In the genomic region with DNA sequence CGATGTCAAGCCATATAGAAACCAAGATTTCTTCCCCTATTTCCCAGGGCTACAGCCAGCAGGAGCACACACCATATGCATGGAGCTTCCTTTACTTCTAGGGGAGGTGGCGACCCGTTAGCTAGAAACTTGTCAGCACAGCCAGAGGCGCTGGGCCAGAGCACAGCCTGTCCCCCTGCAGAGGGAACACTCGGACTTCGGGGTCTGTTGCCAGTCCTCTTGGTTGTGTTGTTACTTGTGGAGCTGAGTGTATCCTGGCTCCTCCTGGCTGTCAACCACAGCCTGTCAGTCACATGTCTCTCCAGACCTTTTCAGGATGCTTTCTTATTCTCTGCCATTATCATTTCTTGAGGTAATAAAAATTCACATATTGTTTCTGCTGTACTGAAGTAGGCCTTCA, we compare ENCODE assay signal across 9 cellular contexts. TPM values are rescaled to one million over a fixed set of nuclear protein-coding genes. Genes with fewer than 3 reads are reported as not detected.
A peak's percentile ranks its signal among the peaks of the same experiment; 100 is the strongest.
DNase-seq lines count a peak whose midpoint lies in the region; ATAC-seq and TF ChIP-seq lines count a peak whose summit lies in the region.
"Had no signal": no experiment of that assay in that cellular context is flagged by ENCODE, and none has a peak within 500 bp of the region (broad histone marks: within the 10 kb centered on the region; RNA-seq: fewer than 3 reads in every experiment).

No MANE protein-coding gene starts in this region.

- no peak for DNase-seq in activated CD8-positive, alpha-beta memory T cell treated with anti-CD3 and anti-CD28 coated beads, Interleukin-2, amount 10 ng/mL, durations not matched to agents 7 days and 5 days
- DNase-seq in activated CD8-positive, alpha-beta memory T cell treated with anti-CD3 and anti-CD28 coated beads, Interleukin-2, amount 50 U/mL, for 48 hours, result no peak
- no peak for DNase-seq in mesothelial cell of epicardium (ENCODE audit: low spot score in 2 of 2, unreplicated experiment in 2 of 2)
- no peak for DNase-seq in tibial nerve (ENCODE audit: low spot score in 2 of 2)
- no peak for DNase-seq in NCI-H2171 treated with DMSO at 0.1 percent for 48 hours (lab: John Stamatoyannopoulos, UW)
- DNase-seq in RKO (ENCODE audit: low spot score), result no peak

- H3K27ac Mint-ChIP-seq in activated CD8-positive, alpha-beta memory T cell treated with anti-CD3 and anti-CD28 coated beads, Interleukin-2, amount 10 ng/mL, durations not matched to agents 7 days and 5 days, result peak overlapping the region; percentile 66
- peak overlapping the region; percentile 92 for H3K27ac Mint-ChIP-seq in mesothelial cell of epicardium

- no peak overlapping the region for H3K4me3 Mint-ChIP-seq in activated CD8-positive, alpha-beta memory T cell treated with anti-CD3 and anti-CD28 coated beads, Interleukin-2, amount 10 ng/mL, durations not matched to agents 7 days and 5 days
- H3K4me3 Mint-ChIP-seq in mesothelial cell of epicardium, result no peak overlapping the region

- no peak for ATAC-seq in activated CD8-positive, alpha-beta memory T cell treated with anti-CD3 and anti-CD28 coated beads, Interleukin-2, amount 10 ng/mL, durations not matched to agents 7 days and 5 days
- no peak for ATAC-seq in GM21390 (IDR thresholded peaks at IDR 0.05; ENCODE audit: unreplicated experiment)

- no peaks in the 10 kb centered on the region for H3K27me3 Mint-ChIP-seq in activated CD8-positive, alpha-beta memory T cell treated with anti-CD3 and anti-CD28 coated beads, Interleukin-2, amount 10 ng/mL, durations not matched to agents 7 days and 5 days
- no peaks in the 10 kb centered on the region for H3K27me3 Mint-ChIP-seq in mesothelial cell of epicardium (ENCODE audit: low read depth)

- 61 to 75% methylated on average over 6 of the region's 6 CpGs for WGBS in tibial nerve, 2 donors

- TF ChIP-seq POLR2A in tibial nerve (IDR thresholded peaks at IDR 0.05), result no peak

- CTCF ChIA-PET in activated CD8-positive, alpha-beta memory T cell treated with anti-CD3 and anti-CD28 coated beads, Interleukin-2, amount 10 ng/mL, durations not matched to agents 7 days and 5 days (lab: Charles Lee), result no interaction called here

- H3K9me3 Mint-ChIP-seq in activated CD8-positive, alpha-beta memory T cell treated with anti-CD3 and anti-CD28 coated beads, Interleukin-2, amount 10 ng/mL, durations not matched to agents 7 days and 5 days (ENCODE audit: low read depth), result no peaks in the 10 kb centered on the region
- H3K9me3 Mint-ChIP-seq in mesothelial cell of epicardium, result no peaks in the 10 kb centered on the region

- TF ChIP-seq CTCF in mesothelial cell of epicardium (IDR thresholded peaks at IDR 0.05; ENCODE audit: unreplicated experiment) (no peak), tibial nerve (IDR thresholded peaks at IDR 0.05) (no peak)

- peaks cover 0 to 14% (median 0%) of the 10 kb centered on the region in 3 donors for H3K36me3 ChIP-seq in tibial nerve

- H3K27me3 ChIP-seq in tibial nerve, result no peaks in the 10 kb centered on the region

- peaks cover 0 to 70% (median 30%) of the 10 kb centered on the region in 4 donors for H3K4me1 ChIP-seq in tibial nerve

- peaks cover 40% of the 10 kb centered on the region for H3K36me3 Mint-ChIP-seq in activated CD8-positive, alpha-beta memory T cell treated with anti-CD3 and anti-CD28 coated beads, Interleukin-2, amount 10 ng/mL, durations not matched to agents 7 days and 5 days
- H3K36me3 Mint-ChIP-seq in mesothelial cell of epicardium, result peaks cover 15% of the 10 kb centered on the region

- H3K27ac ChIP-seq in cingulate gyrus (ENCODE audit: low read depth, low read length), result peak overlapping the region; percentile 70
- peak overlapping the region in 3 of 4 donors; percentile 57 to 77 (median 64) for H3K27ac ChIP-seq in tibial nerve
- H3K27ac ChIP-seq: RWPE1 had no signal

- H3K9me3 ChIP-seq in tibial nerve, result no peaks in the 10 kb centered on the region

- TF ChIP-seq EP300 in tibial nerve (IDR thresholded peaks at IDR 0.05), result no peak

- peaks cover 3% of the 10 kb centered on the region for H3K4me1 Mint-ChIP-seq in activated CD8-positive, alpha-beta memory T cell treated with anti-CD3 and anti-CD28 coated beads, Interleukin-2, amount 10 ng/mL, durations not matched to agents 7 days and 5 days
- peaks cover 43% of the 10 kb centered on the region for H3K4me1 Mint-ChIP-seq in mesothelial cell of epicardium

- H3K4me3 ChIP-seq in tibial nerve, result no peak overlapping the region

RNA-seq across cellular contexts. Expression of a gene that starts 57.6 kb away (rescaled TPM):
- total RNA-seq in activated CD8-positive, alpha-beta memory T cell treated with anti-CD3 and anti-CD28 coated beads, Interleukin-2, amount 10 ng/mL, durations not matched to agents 7 days and 5 days, result 10 to 100 TPM; 14.8 to 15.5 TPM
- total RNA-seq in mesothelial cell of epicardium (29.9 to 32.0 TPM (median 30.5 TPM) in 3 replicates), tibial nerve (10 to 100 TPM; 17.2 to 30.6 (median 19.7) TPM)
